Comparison of ENCODE assay signal across 8 cellular contexts in genomic region chr19:6516018-6516658, GRCh38. TPM values are rescaled to one million over a fixed set of nuclear protein-coding genes. Genes with fewer than 3 reads are reported as not detected.
A peak's percentile ranks its signal among the peaks of the same experiment; 100 is the strongest.
DNase-seq lines count a peak whose midpoint lies in the region; ATAC-seq and TF ChIP-seq lines count a peak whose summit lies in the region.

No MANE protein-coding gene starts in this region.

- intact Hi-C loops in activated CD4-positive, alpha-beta T cell treated with anti-CD3 and anti-CD28 coated beads, Interleukin-2, amount 10 ng/mL, durations not matched to agents 24 days and 14 days (cut with micrococcal nuclease) = loop anchor here (1.0 to 5.0 kb wide), 5 partner anchors 14 to 236 kb away; partner anchors contain the start of gene DENND1C

- H3K27ac ChIP-seq in duodenal mucosa (ENCODE audit: low read depth, low read length) (no peak overlapping the region), liver (ENCODE audit: low read depth in 1 of 2, low read length in 2 of 2) (peak overlapping the region; percentile 16 to 38)

- H3K27me3 Mint-ChIP-seq in activated CD4-positive, alpha-beta T cell treated with anti-CD3 and anti-CD28 coated beads, Interleukin-2, amount 10 ng/mL, durations not matched to agents 24 days and 14 days = no peaks in the 10 kb centered on the region

- H3K4me3 ChIP-seq in duodenal mucosa (ENCODE audit: low read depth in 1 of 2, low read length in 2 of 2) (peak overlapping the region; percentile 79 to 88), liver (ENCODE audit: low read depth in 1 of 3, low read length in 3 of 3) (peak overlapping the region; percentile 33 to 52 (median 46))

- H3K4me1 Mint-ChIP-seq in activated CD4-positive, alpha-beta T cell treated with anti-CD3 and anti-CD28 coated beads, Interleukin-2, amount 10 ng/mL, durations not matched to agents 24 days and 14 days = peaks cover 34% of the 10 kb centered on the region

- H3K9me3 ChIP-seq in duodenal mucosa (ENCODE audit: control insufficient read depth in 1 of 2, low read length in 2 of 2) (no peaks in the 10 kb centered on the region), liver (ENCODE audit: control insufficient read depth in 4 of 4, low read length in 3 of 4) (no peaks in the 10 kb centered on the region)

- 5% methylated on average over 26 of the region's 26 CpGs for WGBS in liver

- H3K27me3 ChIP-seq in duodenal mucosa (ENCODE audit: control insufficient read depth in 1 of 2, insufficient read depth in 2 of 2, low read length in 2 of 2) (no peaks in the 10 kb centered on the region), liver (ENCODE audit: control insufficient read depth in 4 of 4, insufficient read depth in 4 of 4, low read length in 3 of 4) (no peaks in the 10 kb centered on the region)

- peak; percentile 69 for DNase-seq in GF-D8 (lab: John Stamatoyannopoulos, UW)
- DNase-seq in NCI-H226 = peak; percentile 95
- peak; percentile 93 for DNase-seq in activated CD4-positive, alpha-beta T cell treated with anti-CD3 and anti-CD28 coated beads, Interleukin-2, amount 10 ng/mL, durations not matched to agents 24 days and 14 days
- peak; percentile 60 for DNase-seq in stimulated activated CD4-positive, alpha-beta T cell treated with anti-CD3 and anti-CD28 coated beads, Interleukin-4, amount 100 ng/mL, for 1 hour
- no peak for DNase-seq in NCI-H187 treated with DMSO at 0.1 percent for 48 hours (lab: John Stamatoyannopoulos, UW)

- TF ChIP-seq RAD21 in liver (IDR thresholded peaks at IDR 0.05) = peak in 1 of 2 donors; percentile 15

- H3K9me3 Mint-ChIP-seq in activated CD4-positive, alpha-beta T cell treated with anti-CD3 and anti-CD28 coated beads, Interleukin-2, amount 10 ng/mL, durations not matched to agents 24 days and 14 days = no peaks in the 10 kb centered on the region

- peak overlapping the region; percentile 94 for H3K4me3 Mint-ChIP-seq in activated CD4-positive, alpha-beta T cell treated with anti-CD3 and anti-CD28 coated beads, Interleukin-2, amount 10 ng/mL, durations not matched to agents 24 days and 14 days

- peak overlapping the region; percentile 61 to 82 for H3K9ac ChIP-seq in duodenal mucosa (ENCODE audit: low read depth in 1 of 2, low read length in 2 of 2)
- peak overlapping the region in 1 of 2 donors; percentile 60 for H3K9ac ChIP-seq in liver (ENCODE audit: low read depth in 1 of 2, low read length in 2 of 2)

- H3K27ac Mint-ChIP-seq in activated CD4-positive, alpha-beta T cell treated with anti-CD3 and anti-CD28 coated beads, Interleukin-2, amount 10 ng/mL, durations not matched to agents 24 days and 14 days = peak overlapping the region; percentile 82

- H3K36me3 ChIP-seq in duodenal mucosa (ENCODE audit: control insufficient read depth in 1 of 2, insufficient read depth in 2 of 2, low read length in 2 of 2) = no peaks in the 10 kb centered on the region
- no peaks in the 10 kb centered on the region for H3K36me3 ChIP-seq in liver (ENCODE audit: control insufficient read depth in 4 of 4, insufficient read depth in 3 of 4, low read depth in 1 of 4, low read length in 3 of 4)

- H3K36me3 Mint-ChIP-seq in activated CD4-positive, alpha-beta T cell treated with anti-CD3 and anti-CD28 coated beads, Interleukin-2, amount 10 ng/mL, durations not matched to agents 24 days and 14 days (ENCODE audit: low read depth) = no peaks in the 10 kb centered on the region

- TF ChIP-seq CTCF in liver (IDR thresholded peaks at IDR 0.05; ENCODE audit: low read depth, low read length, missing input control) = no peak

- H3K4me1 ChIP-seq in duodenal mucosa (ENCODE audit: control insufficient read depth in 1 of 2, insufficient read depth in 2 of 2, low read length in 2 of 2) (peaks cover 4 to 16% of the 10 kb centered on the region in 2 donors), liver (ENCODE audit: control insufficient read depth in 4 of 4, insufficient read depth in 4 of 4, low read length in 3 of 4) (peaks cover 0 to 8% (median 6%) of the 10 kb centered on the region in 4 donors)

- peak; percentile 42 for ATAC-seq in HG02610 (IDR thresholded peaks at IDR 0.05; ENCODE audit: unreplicated experiment)

TF ChIP-seq in liver, 16 proteins besides CTCF, POLR2A, EP300 and RAD21 (continues in another document):
- TF ChIP-seq YY1 (IDR thresholded peaks at IDR 0.05) (no peak), ATF3 (IDR thresholded peaks at IDR 0.05) (no peak), MAX (IDR thresholded peaks at IDR 0.05) (no peak), HNF4G (IDR thresholded peaks at IDR 0.05) (no peak), FOXA2 (IDR thresholded peaks at IDR 0.05) (no peak), ZBTB33 (IDR thresholded peaks at IDR 0.05) (no peak), SP1 (IDR thresholded peaks at IDR 0.05) (peak; percentile 86), TAF1 (conservative IDR thresholded peaks at IDR 0.05) (no peak), GABPA (IDR thresholded peaks at IDR 0.05 in 1 of 2, conservative IDR thresholded peaks at IDR 0.05 in 1 of 2) (peak in 1 of 2 donors; percentile 14), NR2F2 (IDR thresholded peaks at IDR 0.05) (no peak), EGR1 (IDR thresholded peaks at IDR 0.05; ENCODE audit: low read depth in 2 of 2) (peak in 1 of 2 donors; percentile 40), RXRA (IDR thresholded peaks at IDR 0.05) (peak in 1 of 2 donors; percentile 24), JUND (IDR thresholded peaks at IDR 0.05) (no peak), REST (IDR thresholded peaks at IDR 0.05) (peak; percentile 22), HNF4A (conservative IDR thresholded peaks at IDR 0.05) (peak in 1 of 2 donors; percentile 6)

RNA-seq across cellular contexts. Expression of gene TUBB4A, which starts 14.0 kb away (rescaled TPM):
- 2.8 and 3.3 TPM in 2 replicates for total RNA-seq in activated CD4-positive, alpha-beta T cell treated with anti-CD3 and anti-CD28 coated beads, Interleukin-2, amount 10 ng/mL, durations not matched to agents 24 days and 14 days
- 1 to 10 TPM in 1 of 2 donors, under 1 TPM in 1; 0.25 to 1.6 TPM for total RNA-seq in liver
- polyA plus RNA-seq in liver = 1 to 10 TPM in 1 of 2 donors, under 1 TPM in 1; 0.28 to 1.9 TPM

RNA-seq across cellular contexts. Expression of gene TNFSF9, which starts 14.7 kb away (rescaled TPM):
- 6.1 and 6.4 TPM in 2 replicates for total RNA-seq in activated CD4-positive, alpha-beta T cell treated with anti-CD3 and anti-CD28 coated beads, Interleukin-2, amount 10 ng/mL, durations not matched to agents 24 days and 14 days
- under 1 TPM in 1 of 2 donors, not detected in 1; 0.08 TPM for total RNA-seq in liver
- under 1 TPM in 1 of 2 donors, not detected in 1; 0.12 TPM for polyA plus RNA-seq in liver

RNA-seq across cellular contexts. Expression of gene DENND1C, which starts 34.6 kb away (rescaled TPM):
- 63.7 and 67.6 TPM in 2 replicates for total RNA-seq in activated CD4-positive, alpha-beta T cell treated with anti-CD3 and anti-CD28 coated beads, Interleukin-2, amount 10 ng/mL, durations not matched to agents 24 days and 14 days
- total RNA-seq in liver = 1 to 10 TPM; 1.1 to 1.4 TPM
- 1 to 10 TPM in 1 of 2 donors, under 1 TPM in 1; 0.99 to 1.5 TPM for polyA plus RNA-seq in liver

RNA-seq across cellular contexts. Expression of gene CRB3, which starts 52.1 kb away (rescaled TPM):
- 0.26 and 0.33 TPM in 2 replicates for total RNA-seq in activated CD4-positive, alpha-beta T cell treated with anti-CD3 and anti-CD28 coated beads, Interleukin-2, amount 10 ng/mL, durations not matched to agents 24 days and 14 days
- 10 to 100 TPM; 23.5 to 34.3 TPM for total RNA-seq in liver
- polyA plus RNA-seq in liver = 10 to 100 TPM; 19.2 to 38.7 TPM

RNA-seq across cellular contexts. Expression of gene SLC25A23, which starts 56.5 kb away (rescaled TPM):
- total RNA-seq in activated CD4-positive, alpha-beta T cell treated with anti-CD3 and anti-CD28 coated beads, Interleukin-2, amount 10 ng/mL, durations not matched to agents 24 days and 14 days = 21.0 and 22.0 TPM in 2 replicates
- total RNA-seq in liver = 10 to 100 TPM; 25.3 to 34.6 TPM
- 10 to 100 TPM in 1 of 2 donors, 1 to 10 TPM in 1; 9.3 to 20.0 TPM for polyA plus RNA-seq in liver

Comparison
In these comparisons a context has a peak if more than half of its experiments do, and no peak if none do; other contexts are left out.
1. RNA of gene DENND1C, which starts 34.6 kb away (total RNA-seq): 63.7 to 67.6 TPM in activated CD4-positive, alpha-beta T cell treated with anti-CD3 and anti-CD28 coated beads, Interleukin-2, amount 10 ng/mL, durations not matched to agents 24 days and 14 days; 1.1 to 1.4 TPM in liver; every median in the first group is over 10 times any median in the second.